Comparison of ENCODE assay signal across 31 cellular contexts in the genomic region with DNA sequence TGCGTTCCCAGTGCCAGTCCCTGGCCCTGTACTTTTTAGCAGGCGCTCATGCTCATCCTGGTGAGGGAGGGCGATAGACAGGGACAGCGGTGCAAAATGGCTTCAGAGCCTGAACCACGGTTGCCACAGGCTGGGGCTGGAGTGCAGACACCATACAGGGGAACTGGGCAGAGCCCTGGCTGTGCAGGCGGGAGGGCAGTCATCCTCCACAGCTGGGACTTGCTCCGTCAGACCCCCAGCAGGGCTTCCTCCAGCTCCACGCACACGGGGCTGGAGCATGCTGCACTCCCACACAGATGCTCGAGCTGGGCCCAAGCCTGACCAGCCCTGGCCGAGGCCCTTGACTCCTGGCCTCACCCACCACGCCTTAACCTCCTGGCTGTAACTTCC. TPM values are rescaled to one million over a fixed set of nuclear protein-coding genes. Genes with fewer than 3 reads are reported as not detected.
DNase-seq lines count a peak whose midpoint lies in the region; ATAC-seq and TF ChIP-seq lines count a peak whose summit lies in the region.
"Had no signal": no experiment of that assay in that cellular context is flagged by ENCODE, and none has a peak within 500 bp of the region (broad histone marks: within the 10 kb centered on the region; RNA-seq: fewer than 3 reads in every experiment).

No MANE protein-coding gene starts in this region.

- peak overlapping the region; percentile 58 to 76 (median 69); a peak in 21 of 22 replicates for H3K27ac ChIP-seq in BLaER1 treated with 17β-estradiol and CSF1 and Interleukin-3, amounts not matched to agents 10 nM and 100 nM
- H3K27ac ChIP-seq in HL-60 (replicated peaks): peak overlapping the region; percentile 70
- no peak overlapping the region for H3K27ac ChIP-seq in gastroesophageal sphincter
- H3K27ac ChIP-seq: left ventricle myocardium inferior, right atrium auricular region, SJSA1 had no signal

- H3K4me2 ChIP-seq in BLaER1 treated with 17β-estradiol and CSF1 and Interleukin-3, amounts not matched to agents 10 nM and 100 nM: peak overlapping the region; percentile 76 to 94 (median 80)
- H3K4me2 ChIP-seq: smooth muscle cell had no signal

- no peak for TF ChIP-seq CTCF in HL-60 (IDR thresholded peaks at IDR 0.05; ENCODE audit: insufficient read depth, low read length)
- no peak for TF ChIP-seq CTCF in nephron (IDR thresholded peaks at IDR 0.05; ENCODE audit: unreplicated experiment in 3 of 3)
- TF ChIP-seq CTCF in gastroesophageal sphincter (IDR thresholded peaks at IDR 0.05): no peak

- 75 to 78% methylated on average over 5 to 8 of the region's 12 CpGs for WGBS in gastroesophageal sphincter (ENCODE audit: low coverage in 1 of 2), 2 donors

- no peak for TF ChIP-seq EP300 in gastroesophageal sphincter (IDR thresholded peaks at IDR 0.05)

- H3K4me3 Mint-ChIP-seq in nephron: no peak overlapping the region
- H3K4me3 Mint-ChIP-seq: activated naive CD8-positive, alpha-beta T cell; nephron progenitor cell had no signal

- H3K36me3 Mint-ChIP-seq in nephron (ENCODE audit: low read depth): peaks cover 48% of the 10 kb centered on the region
- H3K36me3 Mint-ChIP-seq: activated naive CD8-positive, alpha-beta T cell had no signal

- TF ChIP-seq POLR2A in gastroesophageal sphincter (IDR thresholded peaks at IDR 0.05): no peak

- H3K4me1 ChIP-seq in BLaER1 treated with 17β-estradiol and CSF1 and Interleukin-3, amounts not matched to agents 10 nM and 100 nM: peaks cover 49 to 69% (median 65%) of the 10 kb centered on the region in 10 experiments
- H3K4me1 ChIP-seq in gastroesophageal sphincter: no peaks in the 10 kb centered on the region
- H3K4me1 ChIP-seq: left ventricle myocardium inferior, right atrium auricular region, SJSA1 had no signal

- in situ Hi-C loops in G401 (cut with HindIII; ENCODE audit: low sequenced_read_pairs): no loop called here

- H3K4me3 ChIP-seq in BLaER1 treated with 17β-estradiol and CSF1 and Interleukin-3, amounts not matched to agents 10 nM and 100 nM: 0 out of 20 replicates have a peak overlapping the region, but pooled peaks of 2 of the 10 experiments have one; percentile 6 to 31
- H3K4me3 ChIP-seq in HL-60 (replicated peaks; ENCODE audit: insufficient read depth, low read length) (no peak overlapping the region), gastroesophageal sphincter (no peak overlapping the region)
- H3K4me3 ChIP-seq: left ventricle myocardium inferior, right atrium auricular region, SJSA1, smooth muscle cell had no signal

- no peaks in the 10 kb centered on the region for H3K27me3 ChIP-seq in BLaER1 treated with 17β-estradiol and CSF1 and Interleukin-3, amounts not matched to agents 10 nM and 100 nM
- H3K27me3 ChIP-seq in HL-60 (ENCODE audit: insufficient read depth, poor library complexity, severe bottlenecking): no peaks in the 10 kb centered on the region
- no peaks in the 10 kb centered on the region for H3K27me3 ChIP-seq in gastroesophageal sphincter
- H3K27me3 ChIP-seq: right atrium auricular region, SJSA1 had no signal

- peak overlapping the region in 2 of 3 experiments; percentile 38 to 79 for H3K27ac Mint-ChIP-seq in nephron
- H3K27ac Mint-ChIP-seq: activated naive CD8-positive, alpha-beta T cell had no signal

- peaks cover 0 to 6% (median 0%) of the 10 kb centered on the region in 11 experiments; a peak in 1 of 22 replicates for H3K9me3 ChIP-seq in BLaER1 treated with 17β-estradiol and CSF1 and Interleukin-3, amounts not matched to agents 10 nM and 100 nM (replicated peaks in 1 of 11)
- H3K9me3 ChIP-seq in gastroesophageal sphincter: no peaks in the 10 kb centered on the region
- H3K9me3 ChIP-seq: left ventricle myocardium inferior, right atrium auricular region, SJSA1 had no signal

- H4K20me1 ChIP-seq in BLaER1 treated with 17β-estradiol and CSF1 and Interleukin-3, amounts not matched to agents 10 nM and 100 nM: peaks cover 36 to 100% (median 100%) of the 10 kb centered on the region in 11 experiments; a peak in 21 of 22 replicates

- no peaks in the 10 kb centered on the region for H3K9me3 Mint-ChIP-seq in nephron
- H3K9me3 Mint-ChIP-seq: IgD-negative memory B cell had no signal

- H3K36me3 ChIP-seq in BLaER1 treated with 17β-estradiol and CSF1 and Interleukin-3, amounts not matched to agents 10 nM and 100 nM: peaks cover 59 to 99% (median 84%) of the 10 kb centered on the region in 11 experiments
- H3K36me3 ChIP-seq in gastroesophageal sphincter: peaks cover 0 to 67% of the 10 kb centered on the region in 2 donors
- H3K36me3 ChIP-seq: right atrium auricular region had no signal

- DNase-seq in HL-60 (ENCODE audit: low read depth in 1 of 2, low spot score in 1 of 2) (no peak), C1 segment of cervical spinal cord (lab: John Stamatoyannopoulos, UW) (no peak), G401 (ENCODE audit: low spot score) (no peak)
- DNase-seq: activated CD4-positive, alpha-beta T cell treated with anti-CD3 and anti-CD28 coated beads, Interleukin-2, amount 50 U/mL, for 48 hours; activated CD4-positive, CD25-positive, alpha-beta regulatory T cell; activated CD8-positive, alpha-beta memory T cell treated with anti-CD3 and anti-CD28 coated beads, Interleukin-2, amount 50 U/mL, for 48 hours; hippocampal formation; left ventricle myocardium inferior; NCI-H1105; NCI-H1930; NCI-H526; nephron progenitor cell; stimulated activated CD4-positive, alpha-beta T cell treated with anti-CD3 and anti-CD28 coated beads, Interleukin-2, amount 100 ng/mL, for 24 hours; T-helper 1 cell; trophoblast cell had no signal

- no peaks in the 10 kb centered on the region for H3K4me1 Mint-ChIP-seq in nephron

- ATAC-seq in esophagus mucosa (peak; percentile 6), gastroesophageal sphincter (no peak), GM19351 (IDR thresholded peaks at IDR 0.05; ENCODE audit: unreplicated experiment) (no peak)

- H3K27me3 Mint-ChIP-seq in nephron (ENCODE audit: low read depth): no peaks in the 10 kb centered on the region
- H3K27me3 Mint-ChIP-seq: activated naive CD8-positive, alpha-beta T cell; IgD-negative memory B cell had no signal

- H3K9ac ChIP-seq in BLaER1 treated with 17β-estradiol and CSF1 and Interleukin-3, amounts not matched to agents 10 nM and 100 nM: peak overlapping the region; percentile 29 to 70 (median 60); a peak in 21 of 22 replicates

RNA-seq across cellular contexts. Expression of gene TFDP1, which starts 23.7 kb away (rescaled TPM):
- total RNA-seq in esophagus mucosa (82.2 TPM), gastroesophageal sphincter (10 to 100 TPM; 21.9 to 49.0 (median 29.2) TPM)
- 23.0 and 39.4 TPM in 2 replicates for total RNA-seq in G401 (2014; rRNA removed; shearing (Covaris generic))

RNA-seq across cellular contexts. Expression of gene ATP4B, which starts 49.8 kb away (rescaled TPM):
- total RNA-seq in esophagus mucosa: not detected
- not detected in 2 replicates for total RNA-seq in G401 (2014; rRNA removed; shearing (Covaris generic))
- not detected for total RNA-seq in gastroesophageal sphincter
- total RNA-seq: astrocyte, cardiac septum, Daoy, fibroblast of lung, H4, left ventricle myocardium inferior, MCF 10A, right atrium auricular region, SJSA1, smooth muscle cell had no signal

RNA-seq across cellular contexts. Expression of gene GRK1, which starts 58.8 kb away (rescaled TPM):
- not detected for total RNA-seq in esophagus mucosa
- total RNA-seq in G401 (2014; rRNA removed; shearing (Covaris generic)): 0.07 TPM in 1 of 2 replicates, not detected in the other
- under 1 TPM in 1 of 4 donors, not detected in 3; 0.15 TPM for total RNA-seq in gastroesophageal sphincter
- total RNA-seq: astrocyte, Daoy, H4, MCF 10A, right atrium auricular region, smooth muscle cell had no signal

Comparison
In these comparisons a context has a peak if more than half of its experiments do, and no peak if none do; other contexts are left out.
1. H3K27ac ChIP-seq: peak in BLaER1 treated with 17β-estradiol and CSF1 and Interleukin-3, amounts not matched to agents 10 nM and 100 nM (11 of 11) and HL-60 (single experiment); none in gastroesophageal sphincter (0 of 4).